In the genomic region with DNA sequence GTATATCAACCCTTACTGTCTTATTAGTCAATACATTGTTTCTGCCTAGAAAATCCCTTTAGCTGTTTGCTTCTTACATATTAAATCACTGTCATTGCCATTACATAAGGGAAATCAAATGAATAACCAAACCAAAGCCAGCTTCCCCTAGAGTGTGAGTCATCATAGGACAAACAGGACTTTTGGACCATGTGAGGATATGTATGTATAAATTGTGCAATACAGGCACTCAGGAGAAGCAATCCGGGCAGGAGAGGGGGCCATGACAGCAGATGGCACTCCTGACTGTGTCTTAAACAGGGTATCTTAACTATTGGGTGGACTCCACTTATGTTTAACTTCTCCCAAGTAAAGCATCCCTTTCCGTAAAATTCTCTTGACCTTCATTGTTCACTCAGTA, we compare ENCODE assay signal across 16 cellular contexts.
DNase-seq lines count a peak whose midpoint lies in the region; ATAC-seq and TF ChIP-seq lines count a peak whose summit lies in the region.
"Had no signal": no experiment of that assay in that cellular context is flagged by ENCODE, and none has a peak within 500 bp of the region (broad histone marks: within the 10 kb centered on the region; RNA-seq: fewer than 3 reads in every experiment).

No MANE protein-coding gene starts in this region.

- H3K27ac ChIP-seq in right lobe of liver (no peak overlapping the region), endodermal cell (ENCODE audit: low read depth, low read length) (no peak overlapping the region)
- H3K27ac ChIP-seq: PC-9 had no signal

- intact Hi-C loops in Calu3 (cut with micrococcal nuclease; ENCODE audit: unreplicated experiment): no loop called here
- intact Hi-C loops in right lobe of liver (cut with DNase I): no loop called here

- H3K4me3 ChIP-seq in epithelial cell of esophagus (ENCODE audit: low read length) (no peak overlapping the region), right lobe of liver (no peak overlapping the region), endodermal cell (ENCODE audit: low read length) (no peak overlapping the region)
- H3K4me3 ChIP-seq: K562, PC-9 had no signal

- H3K4me1 ChIP-seq in right lobe of liver (peaks cover 0 to 7% (median 0%) of the 10 kb centered on the region in 4 donors), endodermal cell (ENCODE audit: control insufficient read depth, insufficient read depth, low read length) (no peaks in the 10 kb centered on the region)

- H3K4me1 Mint-ChIP-seq in Calu3 (ENCODE audit: low read depth, unreplicated experiment) (no peaks in the 10 kb centered on the region), T-helper 17 cell (no peaks in the 10 kb centered on the region), endodermal cell (no peaks in the 10 kb centered on the region)
- H3K4me1 Mint-ChIP-seq: CD4-positive, CD25-positive, alpha-beta regulatory T cell; naive B cell had no signal

- H3K27me3 Mint-ChIP-seq in Calu3 (ENCODE audit: unreplicated experiment): no peaks in the 10 kb centered on the region
- no peaks in the 10 kb centered on the region for H3K27me3 Mint-ChIP-seq in T-helper 17 cell
- H3K27me3 Mint-ChIP-seq in endodermal cell (ENCODE audit: insufficient read depth): no peaks in the 10 kb centered on the region
- H3K27me3 Mint-ChIP-seq: CD4-positive, CD25-positive, alpha-beta regulatory T cell; naive B cell had no signal

- H3K27me3 ChIP-seq in right lobe of liver (peaks cover 0 to 5% of the 10 kb centered on the region in 2 donors), endodermal cell (ENCODE audit: control insufficient read depth, insufficient read depth, low read length, poor library complexity, severe bottlenecking) (no peaks in the 10 kb centered on the region)

- BruUV-seq in Calu3 (replicated peaks; lab: Mats Ljungman, UMichigan): no TSS peak

- H3K9me3 Mint-ChIP-seq in Calu3 (ENCODE audit: low read depth, unreplicated experiment) (no peaks in the 10 kb centered on the region), endodermal cell (peaks cover 33% of the 10 kb centered on the region)

- ATAC-seq in right lobe of liver (peak; percentile 81 to 97 (median 93)), GM19023 (IDR thresholded peaks at IDR 0.05; ENCODE audit: unreplicated experiment) (no peak), T-helper 17 cell (no peak)
- ATAC-seq: K562; stimulated activated naive CD8-positive, alpha-beta T cell treated with anti-CD3 and anti-CD28 coated beads, Interleukin-15, Interleukin-2, amounts not matched to agents 100 U/mL and 50 U/mL, for 24 hours had no signal

- TF ChIP-seq CTCF in Calu3 (IDR thresholded peaks at IDR 0.05; ENCODE audit: unreplicated experiment) (no peak), epithelial cell of esophagus (IDR thresholded peaks at IDR 0.05; ENCODE audit: insufficient read depth, low read depth, low read length, missing control alignments) (no peak), right lobe of liver (IDR thresholded peaks at IDR 0.05) (peak in 1 of 4 donors; percentile 25), endodermal cell (conservative IDR thresholded peaks at IDR 0.05) (no peak)

- no peak overlapping the region for H3K27ac Mint-ChIP-seq in Calu3 (ENCODE audit: unreplicated experiment)
- no peak overlapping the region for H3K27ac Mint-ChIP-seq in T-helper 17 cell
- H3K27ac Mint-ChIP-seq in endodermal cell: no peak overlapping the region
- H3K27ac Mint-ChIP-seq: CD4-positive, CD25-positive, alpha-beta regulatory T cell; naive B cell had no signal

- H3K36me3 ChIP-seq in right lobe of liver: no peaks in the 10 kb centered on the region
- no peaks in the 10 kb centered on the region for H3K36me3 ChIP-seq in endodermal cell (ENCODE audit: control insufficient read depth, insufficient read depth, low read length)

- no peak for TF ChIP-seq POLR2A in right lobe of liver (IDR thresholded peaks at IDR 0.05)

- H3K9me3 ChIP-seq in right lobe of liver (no peaks in the 10 kb centered on the region), T-helper 17 cell (ENCODE audit: control insufficient read depth, low read length, poor library complexity, severe bottlenecking) (no peaks in the 10 kb centered on the region), endodermal cell (ENCODE audit: control insufficient read depth, low read length) (no peaks in the 10 kb centered on the region)

- CTCF ChIA-PET in Calu3 (lab: Charles Lee): interaction anchor here (0.7 kb wide), 1 partner anchor 25 kb away, joined by 3 read pairs; no protein-coding TSS in a partner anchor

- 35% methylated on average over 2 of the region's 2 CpGs for WGBS in right lobe of liver (ENCODE audit: insufficient coverage, low coverage, low lambda C conversion rate, missing lambda C conversion rate)
- 97 to 100% methylated on average over 1 to 2 of the region's 2 CpGs for WGBS in endodermal cell (ENCODE audit: insufficient coverage in 1 of 2, insufficient read length in 1 of 2), 2 experiments

- no peak overlapping the region for H3K9ac ChIP-seq in endodermal cell (ENCODE audit: extremely low read depth, low read length, poor library complexity, severe bottlenecking)

- H3K4me3 Mint-ChIP-seq in Calu3 (ENCODE audit: low read depth, unreplicated experiment) (peak overlapping the region; percentile 47), T-helper 17 cell (no peak overlapping the region), endodermal cell (no peak overlapping the region)
- H3K4me3 Mint-ChIP-seq: CD4-positive, CD25-positive, alpha-beta regulatory T cell had no signal

- DNase-seq in Calu3 (peak; percentile 42), NCI-H524 treated with DMSO at 0.1 percent for 48 hours (lab: John Stamatoyannopoulos, UW) (peak; percentile 36), epithelial cell of esophagus (ENCODE audit: low read depth) (peak; percentile 18), right lobe of liver (peak in 1 of 3 donors; percentile 26), T-helper 17 cell (no peak), NCI-H128 (lab: John Stamatoyannopoulos, UW; ENCODE audit: unreplicated experiment) (no peak), endodermal cell (no peak)
- DNase-seq: activated CD4-positive, alpha-beta T cell treated with anti-CD3 and anti-CD28 coated beads, Interleukin-2, amount 50 U/mL, for 4 hours; cerebellar nuclear complex; kidney; naive B cell; stimulated activated naive CD8-positive, alpha-beta T cell treated with anti-CD3 and anti-CD28 coated beads, Interleukin-15, Interleukin-2, amounts not matched to agents 100 U/mL and 50 U/mL, for 24 hours had no signal

- H3K36me3 Mint-ChIP-seq in Calu3 (ENCODE audit: insufficient read depth, unreplicated experiment) (no peaks in the 10 kb centered on the region), T-helper 17 cell (ENCODE audit: low read depth) (no peaks in the 10 kb centered on the region), endodermal cell (ENCODE audit: low read depth) (no peaks in the 10 kb centered on the region)
- H3K36me3 Mint-ChIP-seq: CD4-positive, CD25-positive, alpha-beta regulatory T cell; naive B cell had no signal

Comparison
In these comparisons a context has a peak if more than half of its experiments do, and no peak if none do; other contexts are left out.
1. DNase-seq: peak in Calu3 (single experiment), NCI-H524 treated with DMSO at 0.1 percent for 48 hours (single experiment) and epithelial cell of esophagus (single experiment); none in T-helper 17 cell (0 of 3), NCI-H128 (single experiment) and endodermal cell (single experiment).
2. ATAC-seq: peak in right lobe of liver (4 of 4); none in GM19023 (single experiment) and T-helper 17 cell (single experiment).